Comparison of ENCODE assay signal across 8 cellular contexts in the genomic region with DNA sequence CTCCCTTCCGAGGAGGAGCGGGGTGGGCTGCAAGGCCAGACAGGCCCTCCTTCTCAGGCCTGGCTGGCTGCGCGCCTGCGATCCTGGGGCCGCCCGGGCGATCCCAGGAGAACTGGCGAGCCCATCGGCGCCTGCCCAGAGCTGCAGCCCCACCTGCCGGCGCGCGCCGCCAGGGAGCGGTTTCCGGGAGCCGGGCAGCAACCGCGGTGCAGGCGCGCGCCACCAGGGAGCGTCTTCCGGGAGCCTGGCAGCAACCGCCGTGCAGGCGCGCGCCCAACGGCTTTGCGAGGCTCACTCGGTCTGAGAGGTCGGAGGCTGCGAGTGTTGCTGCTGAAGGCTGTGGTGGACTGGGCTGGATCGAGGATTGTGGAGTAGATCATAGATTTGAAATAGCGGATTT.
DNase-seq lines count a peak whose midpoint lies in the region; ATAC-seq and TF ChIP-seq lines count a peak whose summit lies in the region.

No MANE protein-coding gene starts in this region.

- peak overlapping the region; percentile 56 for H3K4me3 ChIP-seq in WERI-Rb-1 (ENCODE audit: low read depth, low read length)
- peak overlapping the region in 11 of 12 donors; percentile 17 to 59 (median 40) for H3K4me3 ChIP-seq in heart left ventricle

- peak; percentile 79 for ATAC-seq in HG03520 (IDR thresholded peaks at IDR 0.05; ENCODE audit: unreplicated experiment)
- ATAC-seq in heart left ventricle: peak in 1 of 4 donors; percentile 94
- ATAC-seq in GM19452 (IDR thresholded peaks at IDR 0.05; ENCODE audit: unreplicated experiment): no peak
- no peak for ATAC-seq in GM19351 (IDR thresholded peaks at IDR 0.05; ENCODE audit: unreplicated experiment)
- no peak for ATAC-seq in GM18498 (IDR thresholded peaks at IDR 0.05; ENCODE audit: unreplicated experiment)

- H3K36me3 ChIP-seq in WERI-Rb-1 (no peaks in the 10 kb centered on the region), heart left ventricle (no peaks in the 10 kb centered on the region)

- H3K9me3 ChIP-seq in WERI-Rb-1 (ENCODE audit: severe bottlenecking) (no peaks in the 10 kb centered on the region), heart left ventricle (no peaks in the 10 kb centered on the region)

- H3K27ac ChIP-seq in WERI-Rb-1 (no peak overlapping the region), heart left ventricle (peak overlapping the region in 1 of 12 donors; percentile 34)

- no peaks in the 10 kb centered on the region for H3K27me3 ChIP-seq in WERI-Rb-1 (ENCODE audit: insufficient read depth, low read depth, severe bottlenecking)
- no peaks in the 10 kb centered on the region for H3K27me3 ChIP-seq in heart left ventricle

- TF ChIP-seq CTCF in WERI-Rb-1 (IDR thresholded peaks at IDR 0.05; ENCODE audit: low read depth, low read length) (peak; percentile 54), heart left ventricle (IDR thresholded peaks at IDR 0.05) (peak in 10 of 12 donors; percentile 10 to 67 (median 36))

- TF ChIP-seq POLR2A in heart left ventricle (IDR thresholded peaks at IDR 0.05): no peak

- WGBS in heart left ventricle, 4 donors: 2 to 10% (median 3%) methylated on average over 11 to 38 of the region's 38 CpGs

- DNase-seq in GM03348 (ENCODE audit: low spot score) (peak; percentile 35), WERI-Rb-1 (peak; percentile 84), heart left ventricle (peak; percentile 27 to 69 (median 54)), putamen (ENCODE audit: low spot score) (peak; percentile 38)

- intact Hi-C loops in heart left ventricle (cut with DNase I): no loop called here

- H3K4me1 ChIP-seq in heart left ventricle: no peaks in the 10 kb centered on the region
